ENCODE assay signal across 9 cellular contexts in the genomic region with DNA sequence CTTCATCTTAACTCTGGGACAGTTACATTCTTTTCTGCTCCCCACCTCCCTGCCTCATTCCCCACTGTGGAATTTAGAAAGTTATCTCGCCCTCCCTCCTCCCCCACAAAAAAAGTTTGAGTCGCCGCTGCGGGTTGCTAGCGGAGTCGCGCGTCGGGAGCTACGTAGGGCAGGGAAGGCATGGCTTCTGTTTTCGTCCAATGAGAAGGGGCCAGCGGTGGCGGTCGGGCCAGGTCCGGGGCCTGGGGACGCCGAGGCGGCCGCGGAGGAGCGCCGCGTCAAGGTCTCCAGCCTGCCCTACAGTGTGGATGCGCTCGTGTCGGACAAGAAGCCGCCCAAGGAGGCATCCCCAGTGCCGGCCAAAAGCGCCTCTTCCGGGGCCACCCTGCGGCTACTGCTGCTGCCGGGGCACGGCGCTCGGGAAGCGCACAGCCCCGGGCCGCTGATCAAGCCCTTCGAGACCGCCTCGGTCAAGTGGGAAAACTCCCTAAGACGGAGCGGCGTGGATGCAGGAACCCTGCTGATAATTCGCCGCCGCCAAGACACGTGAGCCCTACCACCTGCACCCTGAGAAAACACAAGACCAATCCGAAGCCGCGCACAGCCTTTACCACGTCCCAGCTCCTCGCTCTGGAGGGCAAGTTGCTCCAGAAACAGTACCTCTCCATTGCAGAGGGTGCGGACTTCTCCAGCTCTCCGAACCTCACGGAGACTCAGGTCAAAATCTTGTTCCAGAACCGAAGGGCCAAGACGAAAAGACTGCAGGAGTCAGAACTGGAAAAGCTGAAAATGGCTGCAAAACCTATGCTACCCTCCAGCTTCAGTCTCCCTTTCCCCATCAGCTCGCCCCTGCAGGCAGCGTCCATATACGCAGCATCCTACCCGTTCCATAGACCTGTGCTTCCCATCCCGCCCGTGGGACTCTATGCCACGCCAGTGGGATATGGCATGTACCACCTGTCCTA. TPM values are rescaled to one million over a fixed set of nuclear protein-coding genes. Genes with fewer than 3 reads are reported as not detected.
DNase-seq lines count a peak whose midpoint lies in the region; ATAC-seq and TF ChIP-seq lines count a peak whose summit lies in the region.
"Had no signal": no experiment of that assay in that cellular context is flagged by ENCODE, and none has a peak within 500 bp of the region (broad histone marks: within the 10 kb centered on the region; RNA-seq: fewer than 3 reads in every experiment).

No MANE protein-coding gene starts in this region.

- H3K4me3 ChIP-seq in body of pancreas = peak overlapping the region in 1 of 2 donors; percentile 3

- H3K9me3 ChIP-seq in body of pancreas = no peaks in the 10 kb centered on the region

- H3K27me3 ChIP-seq in body of pancreas = peaks cover 0 to 5% of the 10 kb centered on the region in 2 donors

- H3K9me3 Mint-ChIP-seq in T-helper 2 cell treated with Interferon-gamma antibody and Interleukin-4, amounts not matched to agents 5 μg/mL and 100 μg/mL, for 36 hours = peaks cover 3% of the 10 kb centered on the region

- intact Hi-C loops in body of pancreas (cut with DNase I) = no loop called here

- no peak for TF ChIP-seq CTCF in body of pancreas (IDR thresholded peaks at IDR 0.05)

- TF ChIP-seq POLR2A in body of pancreas (IDR thresholded peaks at IDR 0.05) = no peak

- H3K4me3 Mint-ChIP-seq in T-helper 2 cell treated with Interferon-gamma antibody and Interleukin-4, amounts not matched to agents 5 μg/mL and 100 μg/mL, for 36 hours = peak overlapping the region; percentile 82

- peaks cover 9% of the 10 kb centered on the region for H3K4me1 ChIP-seq in body of pancreas

- no peak overlapping the region for H3K27ac ChIP-seq in body of pancreas

- peaks cover 44% of the 10 kb centered on the region for H3K27me3 Mint-ChIP-seq in T-helper 2 cell treated with Interferon-gamma antibody and Interleukin-4, amounts not matched to agents 5 μg/mL and 100 μg/mL, for 36 hours (ENCODE audit: low read depth)

- ATAC-seq in body of pancreas (peak; percentile 15), HG03039 (IDR thresholded peaks at IDR 0.05; ENCODE audit: unreplicated experiment) (no peak)

- H3K4me1 Mint-ChIP-seq in T-helper 2 cell treated with Interferon-gamma antibody and Interleukin-4, amounts not matched to agents 5 μg/mL and 100 μg/mL, for 36 hours (ENCODE audit: low read depth) = peaks cover 44% of the 10 kb centered on the region

- DNase-seq in Daoy (ENCODE audit: low read depth) (peak; percentile 43), body of pancreas (peak in 2 of 4 donors; percentile 3 to 28), left kidney (ENCODE audit: low read depth, low spot score) (peak; percentile 59), medulla oblongata (ENCODE audit: extremely low spot score) (no peak), SIG-M5 (lab: John Stamatoyannopoulos, UW) (no peak)
- peak; percentile 49 for DNase-seq in T-helper 2 cell treated with Interferon-gamma antibody and Interleukin-4, amounts not matched to agents 5 μg/mL and 100 μg/mL, for 36 hours (ENCODE audit: low spot score)
- DNase-seq in stimulated activated CD4-positive, alpha-beta T cell treated with anti-CD3 and anti-CD28 coated beads, TNF-alpha, amount 100 ng/mL, for 1 hour (ENCODE audit: low read depth in 3 of 3, low spot score in 1 of 3) = peak; percentile 2 to 42 (median 16)

- WGBS in body of pancreas, 2 donors = 1 to 7% methylated on average over 16 to 65 of the region's 65 CpGs

- H3K36me3 Mint-ChIP-seq in T-helper 2 cell treated with Interferon-gamma antibody and Interleukin-4, amounts not matched to agents 5 μg/mL and 100 μg/mL, for 36 hours (ENCODE audit: low read depth) = peaks cover 11% of the 10 kb centered on the region

- H3K36me3 ChIP-seq in body of pancreas (replicated peaks in 1 of 2; ENCODE audit: insufficient read depth in 1 of 2, low read depth in 2 of 2) = no peaks in the 10 kb centered on the region

- peak overlapping the region; percentile 62 for H3K27ac Mint-ChIP-seq in T-helper 2 cell treated with Interferon-gamma antibody and Interleukin-4, amounts not matched to agents 5 μg/mL and 100 μg/mL, for 36 hours

RNA-seq across cellular contexts. Expression of gene OR4D1, which starts 8.9 kb away (rescaled TPM):
- 0.06 TPM in 1 of 2 replicates, not detected in the other for total RNA-seq in Daoy (2014; rRNA removed; shearing (Covaris generic))
- total RNA-seq in body of pancreas = not detected

RNA-seq across cellular contexts. Expression of gene OR4D2, which starts 9.7 kb away (rescaled TPM):
- total RNA-seq in Daoy (2014; rRNA removed; shearing (Covaris generic)) = not detected in 2 replicates
- not detected for total RNA-seq in body of pancreas
- total RNA-seq: frontal cortex had no signal

RNA-seq across cellular contexts. Expression of gene EPX, which starts 35.4 kb away (rescaled TPM):
- total RNA-seq in Daoy (2014; rRNA removed; shearing (Covaris generic)) = not detected in 2 replicates
- not detected for total RNA-seq in body of pancreas
- total RNA-seq: frontal cortex had no signal

Comparison
In these comparisons a context has a peak if more than half of its experiments do, and no peak if none do; other contexts are left out.
1. DNase-seq: peak in Daoy (single experiment), T-helper 2 cell treated with Interferon-gamma antibody and Interleukin-4, amounts not matched to agents 5 μg/mL and 100 μg/mL, for 36 hours (single experiment), left kidney (single experiment) and stimulated activated CD4-positive, alpha-beta T cell treated with anti-CD3 and anti-CD28 coated beads, TNF-alpha, amount 100 ng/mL, for 1 hour (3 of 3); none in medulla oblongata (single experiment) and SIG-M5 (single experiment).